ENCODE assay signal across 1 cellular context in genomic region chr20:50464026-50464724, GRCh38.
A peak's percentile ranks its signal among the peaks of the same experiment; 100 is the strongest.
TF ChIP-seq lines count a peak whose summit lies in the region.

No MANE protein-coding gene starts in this region.

TF ChIP-seq in HepG2, 621 proteins besides CTCF, POLR2A, EP300 and RAD21 (continued from another document and continues in another):
- TF ChIP-seq ZNF407 (CRISPR knock-in tag; IDR thresholded peaks at IDR 0.05; ENCODE audit: not compliant biosample characterization) (peak; percentile 16), ZNF550 (CRISPR knock-in tag; IDR thresholded peaks at IDR 0.05; ENCODE audit: borderline replicate concordance) (no peak), ZNF10 (CRISPR knock-in tag; IDR thresholded peaks at IDR 0.05; ENCODE audit: borderline replicate concordance, low read depth) (no peak), GPN1 (CRISPR knock-in tag; IDR thresholded peaks at IDR 0.05; ENCODE audit: borderline replicate concordance) (no peak), BRD4 (CRISPR knock-in tag; IDR thresholded peaks at IDR 0.05) (no peak; the same call in 1 of the 2 replicates), ZFYVE20 (CRISPR knock-in tag; IDR thresholded peaks at IDR 0.05; ENCODE audit: borderline replicate concordance, low read depth) (no peak), ZSCAN21 (CRISPR knock-in tag; IDR thresholded peaks at IDR 0.05; ENCODE audit: borderline replicate concordance) (no peak), ZNF17 (CRISPR knock-in tag; IDR thresholded peaks at IDR 0.05) (no peak), BHLHE40 (IDR thresholded peaks at IDR 0.05; ENCODE audit: low read length) (no peak), ZNF644 (CRISPR knock-in tag; IDR thresholded peaks at IDR 0.05; ENCODE audit: low read depth) (no peak), MIER3 (CRISPR knock-in tag; IDR thresholded peaks at IDR 0.05; ENCODE audit: borderline replicate concordance) (no peak; the same call in 1 of the 2 replicates), ZNF333 (CRISPR knock-in tag; IDR thresholded peaks at IDR 0.05; ENCODE audit: borderline replicate concordance) (no peak), SNAPC2 (CRISPR knock-in tag; IDR thresholded peaks at IDR 0.05) (no peak), EEA1 (CRISPR knock-in tag; IDR thresholded peaks at IDR 0.05; ENCODE audit: borderline replicate concordance) (no peak), AKAP8 (CRISPR knock-in tag; IDR thresholded peaks at IDR 0.05) (no peak), ZBTB26 (CRISPR knock-in tag; IDR thresholded peaks at IDR 0.05; ENCODE audit: borderline replicate concordance) (peak; percentile 17; the same call in 1 of the 2 replicates), ZNF567 (CRISPR knock-in tag; IDR thresholded peaks at IDR 0.05; ENCODE audit: borderline replicate concordance) (peak; percentile 87), ZNF572 (CRISPR knock-in tag; IDR thresholded peaks at IDR 0.05) (no peak), MTA1 (CRISPR knock-in tag; IDR thresholded peaks at IDR 0.05; ENCODE audit: borderline replicate concordance) (no peak; the same call in none of the 2 replicates), STAG1 (CRISPR knock-in tag; IDR thresholded peaks at IDR 0.05) (peak; percentile 97), NCOA1 (CRISPR knock-in tag; IDR thresholded peaks at IDR 0.05) (no peak), YY1 (IDR thresholded peaks at IDR 0.05; ENCODE audit: insufficient read depth, insufficient replicate concordance, low read depth, low read length) (peak; percentile 62), NKX3-1 (CRISPR knock-in tag; IDR thresholded peaks at IDR 0.05) (0 out of 2 replicates have a peak, but pooled peaks have one; percentile 36), SMYD3 (CRISPR knock-in tag; IDR thresholded peaks at IDR 0.05) (no peak), ATF7 (IDR thresholded peaks at IDR 0.05) (no peak), ATF7 (CRISPR knock-in tag; IDR thresholded peaks at IDR 0.05) (0 out of 2 replicates have a peak, but pooled peaks have one; percentile 16), ATRX (CRISPR knock-in tag; IDR thresholded peaks at IDR 0.05; ENCODE audit: borderline replicate concordance) (no peak), SRSF4 (IDR thresholded peaks at IDR 0.05; ENCODE audit: low read depth, low read length, poor library complexity, severe bottlenecking) (no peak), NCOR1 (IDR thresholded peaks at IDR 0.05; ENCODE audit: borderline replicate concordance, low read length) (no peak; the same call in 1 of the 2 replicates), PRDM15 (CRISPR knock-in tag; IDR thresholded peaks at IDR 0.05) (no peak), BRCA1 (CRISPR knock-in tag; IDR thresholded peaks at IDR 0.05) (no peak)
- TF ChIP-seq, protein P1, sequence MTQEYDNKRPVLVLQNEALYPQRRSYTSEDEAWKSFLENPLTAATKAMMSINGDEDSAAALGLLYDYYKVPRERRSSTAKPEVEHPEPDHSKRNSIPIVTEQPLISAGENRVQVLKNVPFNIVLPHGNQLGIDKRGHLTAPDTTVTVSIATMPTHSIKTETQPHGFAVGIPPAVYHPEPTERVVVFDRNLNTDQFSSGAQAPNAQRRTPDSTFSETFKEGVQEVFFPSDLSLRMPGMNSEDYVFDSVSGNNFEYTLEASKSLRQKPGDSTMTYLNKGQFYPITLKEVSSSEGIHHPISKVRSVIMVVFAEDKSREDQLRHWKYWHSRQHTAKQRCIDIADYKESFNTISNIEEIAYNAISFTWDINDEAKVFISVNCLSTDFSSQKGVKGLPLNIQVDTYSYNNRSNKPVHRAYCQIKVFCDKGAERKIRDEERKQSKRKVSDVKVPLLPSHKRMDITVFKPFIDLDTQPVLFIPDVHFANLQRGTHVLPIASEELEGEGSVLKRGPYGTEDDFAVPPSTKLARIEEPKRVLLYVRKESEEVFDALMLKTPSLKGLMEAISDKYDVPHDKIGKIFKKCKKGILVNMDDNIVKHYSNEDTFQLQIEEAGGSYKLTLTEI (CRISPR knock-in tag; conservative IDR thresholded peaks at IDR 0.05) = no peak
- TF ChIP-seq, protein P2, sequence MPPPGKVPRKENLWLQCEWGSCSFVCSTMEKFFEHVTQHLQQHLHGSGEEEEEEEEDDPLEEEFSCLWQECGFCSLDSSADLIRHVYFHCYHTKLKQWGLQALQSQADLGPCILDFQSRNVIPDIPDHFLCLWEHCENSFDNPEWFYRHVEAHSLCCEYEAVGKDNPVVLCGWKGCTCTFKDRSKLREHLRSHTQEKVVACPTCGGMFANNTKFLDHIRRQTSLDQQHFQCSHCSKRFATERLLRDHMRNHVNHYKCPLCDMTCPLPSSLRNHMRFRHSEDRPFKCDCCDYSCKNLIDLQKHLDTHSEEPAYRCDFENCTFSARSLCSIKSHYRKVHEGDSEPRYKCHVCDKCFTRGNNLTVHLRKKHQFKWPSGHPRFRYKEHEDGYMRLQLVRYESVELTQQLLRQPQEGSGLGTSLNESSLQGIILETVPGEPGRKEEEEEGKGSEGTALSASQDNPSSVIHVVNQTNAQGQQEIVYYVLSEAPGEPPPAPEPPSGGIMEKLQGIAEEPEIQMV (CRISPR knock-in tag; IDR thresholded peaks at IDR 0.05; ENCODE audit: low read depth) = peak; percentile 50; the same call in 1 of the 2 replicates
- TF ChIP-seq, protein P3, sequence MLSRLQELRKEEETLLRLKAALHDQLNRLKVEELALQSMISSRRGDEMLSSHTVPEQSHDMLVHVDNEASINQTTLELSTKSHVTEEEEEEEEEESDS (CRISPR knock-in tag; IDR thresholded peaks at IDR 0.05; ENCODE audit: borderline replicate concordance) = no peak
- TF ChIP-seq, protein P4, sequence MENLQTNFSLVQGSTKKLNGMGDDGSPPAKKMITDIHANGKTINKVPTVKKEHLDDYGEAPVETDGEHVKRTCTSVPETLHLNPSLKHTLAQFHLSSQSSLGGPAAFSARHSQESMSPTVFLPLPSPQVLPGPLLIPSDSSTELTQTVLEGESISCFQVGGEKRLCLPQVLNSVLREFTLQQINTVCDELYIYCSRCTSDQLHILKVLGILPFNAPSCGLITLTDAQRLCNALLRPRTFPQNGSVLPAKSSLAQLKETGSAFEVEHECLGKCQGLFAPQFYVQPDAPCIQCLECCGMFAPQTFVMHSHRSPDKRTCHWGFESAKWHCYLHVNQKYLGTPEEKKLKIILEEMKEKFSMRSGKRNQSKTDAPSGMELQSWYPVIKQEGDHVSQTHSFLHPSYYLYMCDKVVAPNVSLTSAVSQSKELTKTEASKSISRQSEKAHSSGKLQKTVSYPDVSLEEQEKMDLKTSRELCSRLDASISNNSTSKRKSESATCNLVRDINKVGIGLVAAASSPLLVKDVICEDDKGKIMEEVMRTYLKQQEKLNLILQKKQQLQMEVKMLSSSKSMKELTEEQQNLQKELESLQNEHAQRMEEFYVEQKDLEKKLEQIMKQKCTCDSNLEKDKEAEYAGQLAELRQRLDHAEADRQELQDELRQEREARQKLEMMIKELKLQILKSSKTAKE (CRISPR knock-in tag; IDR thresholded peaks at IDR 0.05; ENCODE audit: borderline replicate concordance) = no peak
- TF ChIP-seq, protein P5, sequence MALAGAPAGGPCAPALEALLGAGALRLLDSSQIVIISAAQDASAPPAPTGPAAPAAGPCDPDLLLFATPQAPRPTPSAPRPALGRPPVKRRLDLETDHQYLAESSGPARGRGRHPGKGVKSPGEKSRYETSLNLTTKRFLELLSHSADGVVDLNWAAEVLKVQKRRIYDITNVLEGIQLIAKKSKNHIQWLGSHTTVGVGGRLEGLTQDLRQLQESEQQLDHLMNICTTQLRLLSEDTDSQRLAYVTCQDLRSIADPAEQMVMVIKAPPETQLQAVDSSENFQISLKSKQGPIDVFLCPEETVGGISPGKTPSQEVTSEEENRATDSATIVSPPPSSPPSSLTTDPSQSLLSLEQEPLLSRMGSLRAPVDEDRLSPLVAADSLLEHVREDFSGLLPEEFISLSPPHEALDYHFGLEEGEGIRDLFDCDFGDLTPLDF (CRISPR knock-in tag; IDR thresholded peaks at IDR 0.05) = no peak
